In the genomic region with DNA sequence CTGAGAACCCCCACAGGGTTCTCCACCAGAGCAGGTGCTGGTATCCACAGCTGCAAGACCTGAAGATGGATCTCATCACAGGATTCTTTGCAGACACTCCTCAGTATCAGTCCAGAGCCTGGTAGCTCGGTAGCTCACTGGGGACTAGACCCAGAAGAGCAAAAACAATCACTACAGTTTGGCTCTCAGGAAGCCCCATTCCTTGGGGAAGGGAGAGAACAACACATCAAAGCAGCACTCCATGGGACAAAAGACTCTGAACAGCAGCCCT, we compare ENCODE assay signal across 33 cellular contexts. TPM values are rescaled to one million over a fixed set of nuclear protein-coding genes. Genes with fewer than 3 reads are reported as not detected.
"Had no signal": no experiment of that assay in that cellular context is flagged by ENCODE, and none has a peak within 500 bp of the region (broad histone marks: within the 10 kb centered on the region; RNA-seq: fewer than 3 reads in every experiment).

No MANE protein-coding gene starts in this region.

- H3K4me3 ChIP-seq: adrenal gland, body of pancreas, colonic mucosa, gastroesophageal sphincter, hepatocyte, psoas muscle, stomach, thyroid gland had no signal

- H3K9me3 ChIP-seq: adrenal gland, body of pancreas, colonic mucosa, gastroesophageal sphincter, psoas muscle, stomach, thyroid gland had no signal

- ATAC-seq: activated CD4-positive, CD25-positive, alpha-beta regulatory T cell treated with anti-CD3 and anti-CD28 coated beads, Interleukin-2, amount 50 U/mL, for 24 hours; body of pancreas; gastroesophageal sphincter; left colon; naive thymus-derived CD4-positive, alpha-beta T cell; psoas muscle; stimulated activated naive B cell treated with anti-CD40 and anti-IgM and Interleukin-4, amounts not matched to agents 10 μg/mL and 1 μg/mL and 100 μg/mL, for 72 hours had no signal

- H3K9ac ChIP-seq: parathyroid adenoma had no signal

- H3K36me3 ChIP-seq: adrenal gland, colonic mucosa, gastroesophageal sphincter, stomach, thyroid gland had no signal

- H3K4me2 ChIP-seq: hepatocyte had no signal

- H3K4me1 ChIP-seq: adrenal gland, body of pancreas, colonic mucosa, gastroesophageal sphincter, parathyroid adenoma, psoas muscle, stomach, thyroid gland had no signal

- H3K79me2 ChIP-seq: hepatocyte, parathyroid adenoma had no signal

- H3K27me3 ChIP-seq: adrenal gland, body of pancreas, colonic mucosa, gastroesophageal sphincter, hepatocyte, stomach, thyroid gland had no signal

- H2AFZ ChIP-seq: hepatocyte, parathyroid adenoma had no signal

- DNase-seq: activated CD4-positive, alpha-beta memory T cell treated with anti-CD3 and anti-CD28 coated beads for 36 hours; activated CD4-positive, alpha-beta T cell treated with anti-CD3 and anti-CD28 coated beads for 48 hours; activated CD8-positive, alpha-beta memory T cell treated with anti-CD3 and anti-CD28 coated beads, Interleukin-2, amount 50 U/mL, for 4 hours; activated effector memory CD4-positive, alpha-beta T cell treated with anti-CD3 and anti-CD28 coated beads, Interleukin-2, amount 50 U/mL, for 16 hours; activated naive CD4-positive, alpha-beta T cell treated with anti-CD3 and anti-CD28 coated beads for 36 hours; activated naive CD8-positive, alpha-beta T cell treated with anti-CD3 and anti-CD28 coated beads for 36 hours; activated T-cell treated with anti-CD3 and anti-CD28 coated beads, Interleukin-2, amount 50 U/mL, for 1 hour; adrenal gland; aorta; body of pancreas; cerebellar nuclear complex; colonic mucosa; effector CD8-positive, alpha-beta T cell; immature natural killer cell; kidney; left colon; midbrain; naive thymus-derived CD4-positive, alpha-beta T cell; nucleus accumbens; psoas muscle; stimulated activated CD4-positive, alpha-beta T cell treated with anti-CD3 and anti-CD28 coated beads, Interleukin-15, amount 100 ng/mL, for 24 hours; stimulated activated CD4-positive, alpha-beta T cell treated with anti-CD3 and anti-CD28 coated beads, Interleukin-2, amount 100 ng/mL, for 24 hours; stimulated activated naive B cell treated with anti-CD40 and anti-IgM and Interleukin-4, amounts not matched to agents 10 μg/mL and 1 μg/mL and 100 μg/mL, for 72 hours; stomach; T-helper 9 cell; thyroid gland had no signal

- H3K27ac ChIP-seq: adrenal gland, body of pancreas, colonic mucosa, gastroesophageal sphincter, parathyroid adenoma, psoas muscle, stomach, thyroid gland, VCaP had no signal

RNA-seq across cellular contexts. Expression of a gene that starts 22.2 kb away (rescaled TPM):
- polyA plus RNA-seq: immature natural killer cell; liver; naive thymus-derived CD4-positive, alpha-beta T cell; urinary bladder had no signal
